In genomic region chr18:73544618-73545017, GRCh38 we compare ENCODE assay signal across 17 cellular contexts.
DNase-seq lines count a peak whose midpoint lies in the region; ATAC-seq and TF ChIP-seq lines count a peak whose summit lies in the region.
"Had no signal": no experiment of that assay in that cellular context is flagged by ENCODE, and none has a peak within 500 bp of the region (broad histone marks: within the 10 kb centered on the region; RNA-seq: fewer than 3 reads in every experiment).

No MANE protein-coding gene starts in this region.

- intact Hi-C loops in Calu3 (cut with micrococcal nuclease; ENCODE audit: unreplicated experiment) = loop anchor here (1.0 to 5.0 kb wide), 4 partner anchors 18 to 298 kb away; no protein-coding TSS in a partner anchor

- no peaks in the 10 kb centered on the region for H3K27me3 ChIP-seq in mesenchymal stem cell (ENCODE audit: control insufficient read depth in 1 of 2, insufficient read depth in 1 of 2, low read length in 2 of 2)
- H3K27me3 ChIP-seq: BE2C; BLaER1 treated with 17β-estradiol and CSF1 and Interleukin-3, amounts not matched to agents 10 nM and 100 nM had no signal

- TF ChIP-seq CTCF in 22Rv1 (IDR thresholded peaks at IDR 0.05) (no peak), Calu3 (IDR thresholded peaks at IDR 0.05; ENCODE audit: unreplicated experiment) (no peak), astrocyte of the spinal cord (IDR thresholded peaks at IDR 0.05; ENCODE audit: low read depth, low read length) (no peak), endothelial cell (IDR thresholded peaks at IDR 0.05; ENCODE audit: unreplicated experiment) (no peak)

- H4K91ac ChIP-seq in mesenchymal stem cell (ENCODE audit: low read length) = no peak overlapping the region

- in situ Hi-C loops in astrocyte of the spinal cord (cut with HindIII; ENCODE audit: low sequenced_read_pairs) = no loop called here

- no peak overlapping the region for H2BK5ac ChIP-seq in mesenchymal stem cell (ENCODE audit: low read depth, low read length, poor library complexity, severe bottlenecking)

- peak overlapping the region; percentile 29; the same call in 1 of the 2 replicates for H3K27ac ChIP-seq in 22Rv1
- no peak overlapping the region for H3K27ac ChIP-seq in mesenchymal stem cell (ENCODE audit: low read length, poor library complexity, severe bottlenecking)
- H3K27ac ChIP-seq: BLaER1 treated with 17β-estradiol and CSF1 and Interleukin-3, amounts not matched to agents 10 nM and 100 nM; GM23248 had no signal

- H3K9me3 Mint-ChIP-seq in Calu3 (ENCODE audit: low read depth, unreplicated experiment) (no peaks in the 10 kb centered on the region), endothelial cell (ENCODE audit: unreplicated experiment) (no peaks in the 10 kb centered on the region)
- H3K9me3 Mint-ChIP-seq: CD4-positive, alpha-beta T cell; H9 had no signal

- ATAC-seq in GM18907 (IDR thresholded peaks at IDR 0.05; ENCODE audit: unreplicated experiment) = no peak
- no peak for ATAC-seq in stimulated activated naive CD8-positive, alpha-beta T cell treated with anti-CD3 and anti-CD28 coated beads, Interleukin-15, Interleukin-2, amounts not matched to agents 100 U/mL and 50 U/mL, for 24 hours
- ATAC-seq: HCT116 had no signal

- H3K4me1 ChIP-seq in mesenchymal stem cell (ENCODE audit: control insufficient read depth, insufficient read depth, low read depth, low read length) = no peaks in the 10 kb centered on the region
- H3K4me1 ChIP-seq: BE2C; BLaER1 treated with 17β-estradiol and CSF1 and Interleukin-3, amounts not matched to agents 10 nM and 100 nM had no signal

- H3K36me3 Mint-ChIP-seq in Calu3 (ENCODE audit: insufficient read depth, unreplicated experiment) (no peaks in the 10 kb centered on the region), endothelial cell (ENCODE audit: low read depth, unreplicated experiment) (no peaks in the 10 kb centered on the region)
- H3K36me3 Mint-ChIP-seq: CD14-positive monocyte; CD8-positive, alpha-beta memory T cell had no signal

- H2AFZ ChIP-seq in mesenchymal stem cell (ENCODE audit: low read depth, low read length) = no peak overlapping the region
- H2AFZ ChIP-seq: GM23248 had no signal

- H3K4me3 Mint-ChIP-seq in Calu3 (ENCODE audit: low read depth, unreplicated experiment) (peak overlapping the region; percentile 20), endothelial cell (ENCODE audit: unreplicated experiment) (no peak overlapping the region)
- H3K4me3 Mint-ChIP-seq: CD14-positive monocyte; CD4-positive, alpha-beta T cell; CD8-positive, alpha-beta memory T cell; H9 had no signal

- H3K27ac Mint-ChIP-seq in Calu3 (ENCODE audit: unreplicated experiment) (peak overlapping the region; percentile 92), endothelial cell (ENCODE audit: unreplicated experiment) (no peak overlapping the region)
- H3K27ac Mint-ChIP-seq: CD14-positive monocyte; CD4-positive, alpha-beta T cell; CD8-positive, alpha-beta memory T cell; H9 had no signal

- H2BK120ac ChIP-seq in mesenchymal stem cell (ENCODE audit: low read depth, low read length) = no peak overlapping the region

- H2BK12ac ChIP-seq in mesenchymal stem cell (ENCODE audit: low read length in 2 of 2) = no peak overlapping the region

- H3K4ac ChIP-seq in mesenchymal stem cell (ENCODE audit: low read depth in 1 of 2, low read length in 2 of 2) = no peak overlapping the region

- no peaks in the 10 kb centered on the region for H3K36me3 ChIP-seq in mesenchymal stem cell (ENCODE audit: control insufficient read depth in 1 of 2, insufficient read depth in 2 of 2, low read depth in 1 of 2, low read length in 2 of 2)
- H3K36me3 ChIP-seq: BE2C; BLaER1 treated with 17β-estradiol and CSF1 and Interleukin-3, amounts not matched to agents 10 nM and 100 nM had no signal

- H3K9me3 ChIP-seq in mesenchymal stem cell (ENCODE audit: control insufficient read depth, low read length) = no peaks in the 10 kb centered on the region
- H3K9me3 ChIP-seq: BE2C; BLaER1 treated with 17β-estradiol and CSF1 and Interleukin-3, amounts not matched to agents 10 nM and 100 nM had no signal

- no peak overlapping the region for H3K14ac ChIP-seq in mesenchymal stem cell (ENCODE audit: low read length in 2 of 2)

- no peak overlapping the region for H3K23ac ChIP-seq in mesenchymal stem cell (ENCODE audit: low read length in 2 of 2)

- no peak overlapping the region for H2AK5ac ChIP-seq in mesenchymal stem cell (ENCODE audit: low read length, severe bottlenecking)

- H3K27me3 Mint-ChIP-seq in Calu3 (ENCODE audit: unreplicated experiment) (no peaks in the 10 kb centered on the region), endothelial cell (ENCODE audit: unreplicated experiment) (no peaks in the 10 kb centered on the region)
- H3K27me3 Mint-ChIP-seq: CD4-positive, alpha-beta T cell had no signal

- CTCF ChIA-PET in Calu3 (lab: Charles Lee) = interaction anchor here (0.8 kb wide), 1 partner anchor 487 kb away, joined by 3 read pairs; no protein-coding TSS in a partner anchor

- H3K4me1 Mint-ChIP-seq in Calu3 (ENCODE audit: low read depth, unreplicated experiment) = peaks cover 39% of the 10 kb centered on the region
- H3K4me1 Mint-ChIP-seq in endothelial cell (ENCODE audit: unreplicated experiment) = no peaks in the 10 kb centered on the region
- H3K4me1 Mint-ChIP-seq: CD14-positive monocyte; CD8-positive, alpha-beta memory T cell had no signal

- H3K4me3 ChIP-seq in astrocyte of the spinal cord (ENCODE audit: low read depth, low read length) (no peak overlapping the region), mesenchymal stem cell (ENCODE audit: insufficient read depth in 1 of 2, low read depth in 1 of 2, low read length in 2 of 2) (no peak overlapping the region)
- H3K4me3 ChIP-seq: BLaER1 treated with 17β-estradiol and CSF1 and Interleukin-3, amounts not matched to agents 10 nM and 100 nM; GM23248 had no signal

- DNase-seq in Calu3 = no peak
- DNase-seq in astrocyte of the spinal cord (ENCODE audit: low read depth, low spot score) = peak; percentile 2
- peak; percentile 3 for DNase-seq in mesenchymal stem cell
- DNase-seq in endothelial cell (ENCODE audit: low spot score) = no peak
- no peak for DNase-seq in NCI-H146 treated with DMSO at 0.1 percent for 48 hours (lab: John Stamatoyannopoulos, UW; ENCODE audit: unreplicated experiment)
- DNase-seq in stimulated activated naive CD8-positive, alpha-beta T cell treated with anti-CD3 and anti-CD28 coated beads, Interleukin-15, Interleukin-2, amounts not matched to agents 100 U/mL and 50 U/mL, for 24 hours = no peak
- DNase-seq: BE2C; CD4-positive, alpha-beta T cell; CD8-positive, alpha-beta memory T cell; DND-41; GM23248; H9 had no signal

- H3K79me1 ChIP-seq in mesenchymal stem cell (replicated peaks; ENCODE audit: low read length, poor library complexity, severe bottlenecking) = no peaks in the 10 kb centered on the region

- no peak overlapping the region for H3K18ac ChIP-seq in mesenchymal stem cell (ENCODE audit: low read depth in 1 of 2, low read length in 2 of 2)

- no peak overlapping the region for H4K8ac ChIP-seq in mesenchymal stem cell (ENCODE audit: low read length)

- BruUV-seq in Calu3 (replicated peaks; lab: Mats Ljungman, UMichigan) = no TSS peak

- no CpG with 5 or more reads among the region's 2 CpGs for WGBS in mesenchymal stem cell

- H3K9ac ChIP-seq in mesenchymal stem cell (ENCODE audit: low read length) = no peak overlapping the region
- H3K9ac ChIP-seq: BLaER1 treated with 17β-estradiol and CSF1 and Interleukin-3, amounts not matched to agents 10 nM and 100 nM; GM23248 had no signal

- H2BK15ac ChIP-seq in mesenchymal stem cell (ENCODE audit: low read depth, poor library complexity, severe bottlenecking) = no peak overlapping the region

- no peak overlapping the region for H3K4me2 ChIP-seq in mesenchymal stem cell (ENCODE audit: low read length, poor library complexity, severe bottlenecking)
- H3K4me2 ChIP-seq: BLaER1 treated with 17β-estradiol and CSF1 and Interleukin-3, amounts not matched to agents 10 nM and 100 nM had no signal

Comparison
In these comparisons a context has a peak if more than half of its experiments do, and no peak if none do; other contexts are left out.
1. DNase-seq: peak in astrocyte of the spinal cord (single experiment) and mesenchymal stem cell (single experiment); none in Calu3 (single experiment), endothelial cell (single experiment), NCI-H146 treated with DMSO at 0.1 percent for 48 hours (single experiment) and stimulated activated naive CD8-positive, alpha-beta T cell treated with anti-CD3 and anti-CD28 coated beads, Interleukin-15, Interleukin-2, amounts not matched to agents 100 U/mL and 50 U/mL, for 24 hours (single experiment).